11 cellular contexts compared by ENCODE assay signal in the genomic region with DNA sequence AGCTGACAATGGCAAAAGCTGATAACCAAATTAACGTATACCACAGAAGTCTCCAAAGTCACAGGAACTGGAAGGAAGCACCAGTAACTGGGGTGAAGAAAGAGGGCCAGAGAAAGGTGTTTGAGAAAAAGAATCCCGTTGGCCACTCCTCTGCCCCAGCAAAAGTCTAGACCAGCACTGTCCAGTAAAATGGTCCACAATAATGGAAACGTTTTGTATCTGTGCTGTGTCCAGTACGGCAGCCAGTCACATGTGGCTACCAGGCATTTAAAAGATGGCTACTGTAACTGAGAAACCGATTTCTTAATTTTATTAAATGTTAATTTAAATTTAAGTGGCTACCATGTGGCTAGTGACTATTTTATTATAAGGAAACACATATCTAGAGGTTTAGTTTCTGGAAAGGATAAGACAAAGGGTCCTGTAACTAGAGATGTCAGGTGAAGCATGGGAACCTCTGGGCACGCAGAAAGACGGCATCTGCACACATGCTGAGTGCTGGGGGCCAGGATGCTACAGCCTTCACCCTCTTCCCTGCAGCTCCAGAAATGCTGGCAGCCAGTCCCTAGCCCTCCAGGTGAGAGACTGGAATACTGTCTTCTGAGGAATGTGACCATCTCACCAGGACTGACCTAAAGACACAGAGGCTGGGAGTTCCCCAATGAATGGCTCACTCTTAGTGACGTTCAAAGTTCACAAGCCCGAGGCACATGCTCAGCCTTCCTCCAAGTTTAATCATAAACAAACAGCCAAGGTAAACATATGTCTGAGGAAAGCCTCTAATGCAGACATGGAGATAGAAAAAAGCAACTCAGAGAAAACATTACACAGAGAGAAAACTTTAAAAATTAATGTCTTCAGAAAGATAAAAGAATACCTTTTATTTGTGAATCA. TPM values are rescaled to one million over a fixed set of nuclear protein-coding genes. Genes with fewer than 3 reads are reported as not detected.
DNase-seq lines count a peak whose midpoint lies in the region; ATAC-seq, FAIRE-seq and TF ChIP-seq lines count a peak whose summit lies in the region.
"Had no signal": no experiment of that assay in that cellular context is flagged by ENCODE, and none has a peak within 500 bp of the region (broad histone marks: within the 10 kb centered on the region; RNA-seq: fewer than 3 reads in every experiment).

No MANE protein-coding gene starts in this region.

- POLR2A ChIA-PET in GM12878 (lab: Charles Lee): no interaction called here

- H3K9me3 Mint-ChIP-seq in activated T-cell treated with anti-CD3 and anti-CD28 coated beads, Interleukin-2, amount 50 U/mL, for 24 hours: no peaks in the 10 kb centered on the region
- H3K9me3 Mint-ChIP-seq: activated naive CD8-positive, alpha-beta T cell treated with anti-CD3 and anti-CD28 coated beads, Interleukin-2, amount 10 ng/mL, durations not matched to agents 7 days and 5 days had no signal

- TF ChIP-seq CTCF in GM12878 (IDR thresholded peaks at IDR 0.05 in 2 of 3, conservative IDR thresholded peaks at IDR 0.05 in 1 of 3; ENCODE audit: control insufficient read depth in 2 of 3, extremely low read depth in 1 of 3, insufficient read depth in 1 of 3, low read depth in 3 of 3, low read length in 3 of 3): no peak
- no peak for TF ChIP-seq CTCF in upper lobe of right lung (IDR thresholded peaks at IDR 0.05)

- H3K9ac ChIP-seq in GM12878 (ENCODE audit: control insufficient read depth, insufficient read depth, low read length): no peak overlapping the region

- no peak for FAIRE-seq in GM12878 (lab: Jason Lieb, UNC)
- FAIRE-seq: GM19239 had no signal

- H4K20me1 ChIP-seq in GM12878 (ENCODE audit: control insufficient read depth, insufficient read depth): no peaks in the 10 kb centered on the region; the same call in 1 of the 2 replicates

- H3K27me3 ChIP-seq in GM12878 (replicated peaks in 1 of 2; ENCODE audit: control insufficient read depth in 2 of 2, insufficient read depth in 2 of 2, low read length in 1 of 2) (no peaks in the 10 kb centered on the region), upper lobe of right lung (no peaks in the 10 kb centered on the region)

- no peaks in the 10 kb centered on the region for H3K36me3 ChIP-seq in GM12878 (ENCODE audit: control insufficient read depth in 2 of 2, insufficient read depth in 2 of 2, low read length in 1 of 2)
- H3K36me3 ChIP-seq in upper lobe of right lung: no peaks in the 10 kb centered on the region

- 61% methylated on average over 9 of the region's 9 CpGs for WGBS in GM12878 (ENCODE audit: insufficient coverage, insufficient replicate concordance, low lambda C conversion rate, missing lambda C conversion rate)

- no peak overlapping the region for H3K4me2 ChIP-seq in GM12878 (ENCODE audit: control insufficient read depth, insufficient read depth)

- no peak overlapping the region for H2AFZ ChIP-seq in GM12878 (ENCODE audit: control insufficient read depth, low read depth, low read length)

- H3K27ac ChIP-seq in GM12878 (ENCODE audit: control insufficient read depth, insufficient read depth) (no peak overlapping the region), upper lobe of right lung (no peak overlapping the region)

- H3K4me3 Mint-ChIP-seq in activated T-cell treated with anti-CD3 and anti-CD28 coated beads, Interleukin-2, amount 50 U/mL, for 24 hours: no peak overlapping the region
- H3K4me3 Mint-ChIP-seq: activated naive CD8-positive, alpha-beta T cell treated with anti-CD3 and anti-CD28 coated beads, Interleukin-2, amount 10 ng/mL, durations not matched to agents 7 days and 5 days had no signal

- H3K4me3 ChIP-seq in GM12878 (no peak overlapping the region), upper lobe of right lung (no peak overlapping the region)

- H3K36me3 Mint-ChIP-seq in activated T-cell treated with anti-CD3 and anti-CD28 coated beads, Interleukin-2, amount 50 U/mL, for 24 hours (ENCODE audit: low read depth): peaks cover 10% of the 10 kb centered on the region

- intact Hi-C loops in GM12878 (cut with micrococcal nuclease; ENCODE audit: unreplicated experiment) (no loop called here), upper lobe of right lung (cut with DNase I) (no loop called here)

- H3K79me2 ChIP-seq in GM12878 (ENCODE audit: control insufficient read depth, insufficient read depth, low read length): peaks cover 10% of the 10 kb centered on the region

- H3K27ac Mint-ChIP-seq in activated T-cell treated with anti-CD3 and anti-CD28 coated beads, Interleukin-2, amount 50 U/mL, for 24 hours: peak overlapping the region; percentile 5
- H3K27ac Mint-ChIP-seq: activated naive CD8-positive, alpha-beta T cell treated with anti-CD3 and anti-CD28 coated beads, Interleukin-2, amount 10 ng/mL, durations not matched to agents 7 days and 5 days had no signal

- no peak for TF ChIP-seq POLR2A in GM12878 (IDR thresholded peaks at IDR 0.05; ENCODE audit: low read depth, low read length)

- DNase-seq in activated T-cell treated with anti-CD3 and anti-CD28 coated beads, Interleukin-2, amount 50 U/mL, for 24 hours: no peak
- DNase-seq in activated T-cell treated with anti-CD3 and anti-CD28 coated beads, Interleukin-2, amount 50 U/mL, for 48 hours: no peak
- DNase-seq in GM12878 (ENCODE audit: low read depth, low spot score) (no peak), kidney tubule cell (ENCODE audit: low spot score) (peak; percentile 95), upper lobe of right lung (no peak), NCI-H2081 (lab: John Stamatoyannopoulos, UW) (no peak), NCI-H2171 (lab: John Stamatoyannopoulos, UW) (no peak), mesenteric fat pad (ENCODE audit: low spot score) (no peak)
- DNase-seq: activated naive CD8-positive, alpha-beta T cell treated with anti-CD3 and anti-CD28 coated beads, Interleukin-2, amount 10 ng/mL, durations not matched to agents 7 days and 5 days; left cardiac atrium had no signal

- BruUV-seq in GM12878 (replicated peaks; lab: Mats Ljungman, UMichigan): no TSS peak

- ATAC-seq in GM12878 (peak; percentile 24; the same call in 1 of the 3 replicates), upper lobe of right lung (peak; percentile 62)

- H3K4me1 ChIP-seq in GM12878 (ENCODE audit: control insufficient read depth, insufficient read depth, low read length) (peaks cover 7% of the 10 kb centered on the region), upper lobe of right lung (peaks cover 48% of the 10 kb centered on the region)

- RAD21 ChIA-PET in GM12878 (lab: Charles Lee; ENCODE audit: unreplicated experiment): no interaction called here

- SMC1A ChIA-PET in GM12878 (lab: Charles Lee; ENCODE audit: uncharacterized antibody, unreplicated experiment): interaction anchor here (0.9 to 1.2 kb wide), 2 partner anchors 20 to 28 kb away, joined by 3 read pairs; no protein-coding TSS in a partner anchor

- in situ Hi-C loops in GM12878 (cut with MboI): no loop called here

- H3K27me3 Mint-ChIP-seq in activated T-cell treated with anti-CD3 and anti-CD28 coated beads, Interleukin-2, amount 50 U/mL, for 24 hours: no peaks in the 10 kb centered on the region
- H3K27me3 Mint-ChIP-seq: activated naive CD8-positive, alpha-beta T cell treated with anti-CD3 and anti-CD28 coated beads, Interleukin-2, amount 10 ng/mL, durations not matched to agents 7 days and 5 days had no signal

- TF ChIP-seq EP300 in GM12878 (IDR thresholded peaks at IDR 0.05; ENCODE audit: borderline replicate concordance in 1 of 2, control insufficient read depth in 1 of 2, low read depth in 2 of 2, low read length in 2 of 2): no peak

- CTCF ChIA-PET in GM12878 (lab: Yijun Ruan, JAX): interaction anchor here (1.0 to 1.2 kb wide), 3 partner anchors 8 to 423 kb away, joined by 3 read pairs; no protein-coding TSS in a partner anchor

- TF ChIP-seq RAD21 in GM12878 (IDR thresholded peaks at IDR 0.05; ENCODE audit: insufficient read depth, low read depth, low read length): no peak

- peaks cover 93% of the 10 kb centered on the region for H3K4me1 Mint-ChIP-seq in activated T-cell treated with anti-CD3 and anti-CD28 coated beads, Interleukin-2, amount 50 U/mL, for 24 hours (ENCODE audit: low read depth)

- no peaks in the 10 kb centered on the region for H3K9me3 ChIP-seq in GM12878 (replicated peaks; ENCODE audit: control insufficient read depth, insufficient read depth, low read length)
- no peaks in the 10 kb centered on the region for H3K9me3 ChIP-seq in upper lobe of right lung

TF ChIP-seq in GM12878, 131 proteins besides CTCF, POLR2A, EP300 and RAD21 (continues in another document):
- TF ChIP-seq NR2C1 (IDR thresholded peaks at IDR 0.05) (no peak), HDAC6 (IDR thresholded peaks at IDR 0.05; ENCODE audit: unreplicated experiment) (no peak)

RNA-seq across cellular contexts. Expression of a gene that starts 50.7 kb away (rescaled TPM):
- total RNA-seq in GM12878 (2013; cell fraction: nucleolus; rRNA removed): 45.7 and 49.2 TPM in 2 replicates
- total RNA-seq in GM12878 (2014; rRNA removed) (31.5 and 33.7 TPM in 2 replicates), GM12878 (2014; rRNA removed; fragmentation: Illumina TruSeq; extraction: Trizol) (42.7 and 43.3 TPM in 2 replicates), GM12878 (2021) (42.7 and 42.8 TPM in 2 replicates), upper lobe of right lung (152 TPM), mesenteric fat pad (187 TPM)
- polyA plus RNA-seq in GM12878 (2011; ENCODE audit: low read depth): 36.2 TPM
- polyA plus RNA-seq in GM12878 (2011; rRNA removed) (43.1 and 45.5 TPM in 2 replicates), GM12878 (2014; fragmentation: Illumina TruSeq; extraction: Trizol) (43.7 and 56.9 TPM in 2 replicates), GM12878 (2014; fragmentation: Nextera tagmentation; extraction: Ambion mirVana) (10 to 100 TPM in 1 of 2 experiments, 1 to 10 TPM in 1; 9.6 to 11.5 TPM), GM12878 (2014; rRNA removed) (23.3 and 25.3 TPM in 2 replicates), GM12878 (2016; fragmentation: Nextera tagmentation; extraction: Ambion mirVana) (10 to 100 TPM; 32.6 to 38.9 TPM)
- 40.2 and 42.8 TPM in 2 replicates for polyA plus RNA-seq in GM12878 (2011; cell fraction: cytosol; rRNA removed)
- polyA plus RNA-seq in GM12878 (2011; cell fraction: nucleus; rRNA removed): 80.6 and 83.7 TPM in 2 replicates
- 45.2 and 50.6 TPM in 2 replicates for polyA plus RNA-seq in GM12878 (2012)
- 70.1 and 86.2 TPM in 2 replicates for polyA minus RNA-seq in GM12878 (2011; rRNA and poly(A)+ RNA removed)
- polyA minus RNA-seq in GM12878 (2011; cell fraction: cytosol; rRNA and poly(A)+ RNA removed): 30.5 and 37.0 TPM in 2 replicates
- polyA minus RNA-seq in GM12878 (2011; cell fraction: nucleus; rRNA and poly(A)+ RNA removed): 51.3 and 76.5 TPM in 2 replicates
